In the genomic region with DNA sequence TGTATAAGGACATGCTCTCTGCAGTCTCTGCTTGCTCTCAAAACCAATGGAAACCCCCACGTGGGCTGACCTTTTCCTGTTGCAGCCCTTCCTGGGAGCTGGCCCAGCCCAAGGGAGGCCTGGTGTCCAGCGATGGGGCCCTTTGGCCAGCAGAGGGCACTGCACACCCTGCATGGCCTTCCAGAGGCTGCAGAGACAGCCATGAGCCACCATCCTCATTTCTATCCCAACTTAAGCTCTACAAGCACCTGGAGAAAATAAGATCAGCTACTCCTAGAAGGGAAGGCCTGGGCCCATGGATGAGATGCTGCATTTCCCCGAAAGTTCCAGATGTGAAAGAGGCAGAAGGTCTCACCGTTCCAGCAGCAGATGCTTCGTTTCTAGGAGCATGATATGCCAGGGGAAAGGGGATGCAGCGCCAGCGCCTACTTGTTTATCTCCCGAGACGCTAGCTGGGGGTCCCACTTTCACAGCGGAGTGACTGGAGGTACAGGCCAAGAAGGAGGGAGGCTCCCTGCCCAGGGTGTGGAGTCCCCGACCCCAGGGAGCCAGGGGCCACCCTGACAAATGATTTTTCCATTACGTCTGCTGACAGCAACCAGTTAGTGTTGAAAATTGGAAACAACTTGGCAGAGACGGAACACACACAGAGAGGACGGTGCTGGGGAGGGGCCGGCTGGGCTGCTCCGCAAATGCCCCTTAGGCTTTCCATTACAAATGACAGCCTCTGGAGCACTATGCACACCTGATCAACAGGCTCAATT, we compare ENCODE assay signal across 8 cellular contexts.
DNase-seq lines count a peak whose midpoint lies in the region; ATAC-seq and TF ChIP-seq lines count a peak whose summit lies in the region.

No MANE protein-coding gene starts in this region.

- peak overlapping the region in 1 of 2 donors; percentile 15 for H3K27ac ChIP-seq in lung (ENCODE audit: low read depth in 1 of 2, low read length in 1 of 2)

- peak; percentile 94 for ATAC-seq in GM18511 (IDR thresholded peaks at IDR 0.05; ENCODE audit: unreplicated experiment)
- peak; percentile 88 for ATAC-seq in HG03039 (IDR thresholded peaks at IDR 0.05; ENCODE audit: unreplicated experiment)
- peak; percentile 92 for ATAC-seq in lung (ENCODE audit: insufficient read depth, low FRiP score)

- no peak overlapping the region for H3K4me3 ChIP-seq in lung

- TF ChIP-seq CTCF in lung (IDR thresholded peaks at IDR 0.05; ENCODE audit: control extremely low read depth, extremely low read depth), result peak; percentile 82

- H3K4me1 ChIP-seq in lung (ENCODE audit: control insufficient read depth in 2 of 2, insufficient read depth in 2 of 2, low read length in 2 of 2), result peaks cover 13 to 27% of the 10 kb centered on the region in 2 donors

- H3K9me3 ChIP-seq in lung (ENCODE audit: control insufficient read depth in 2 of 2, insufficient read depth in 1 of 2, low read length in 1 of 2), result no peaks in the 10 kb centered on the region

- DNase-seq in AG08395 (ENCODE audit: low spot score), result peak; percentile 91
- peak; percentile 22 to 56 for DNase-seq in NCI-H446 (lab: John Stamatoyannopoulos, UW)
- peak; percentile 15 to 42 for DNase-seq in activated CD4-positive, alpha-beta T cell treated with anti-CD3 and anti-CD28 coated beads for 4 hours
- peak; percentile 74 for DNase-seq in dedifferentiated amniotic fluid mesenchymal stem cell (ENCODE audit: extremely low spot score)
- peak; percentile 86 for DNase-seq in lung (ENCODE audit: low spot score)
- peak; percentile 20 for DNase-seq in stimulated activated CD8-positive, alpha-beta memory T cell treated with anti-CD3 and anti-CD28 coated beads, Interleukin-12 subunit alpha, Interleukin-12 subunit beta, amount 100 ng/mL, for 4 hours (ENCODE audit: low read depth)

- WGBS in lung, 2 donors, result 50 to 72% methylated on average over 16 of the region's 16 CpGs

- no peaks in the 10 kb centered on the region for H3K27me3 ChIP-seq in lung (ENCODE audit: control insufficient read depth, insufficient read depth)

- no peaks in the 10 kb centered on the region for H3K36me3 ChIP-seq in lung (ENCODE audit: control insufficient read depth in 2 of 2, insufficient read depth in 2 of 2, low read length in 2 of 2)

Comparison
In these comparisons a context has a peak if more than half of its experiments do, and no peak if none do; other contexts are left out.
1. DNase-seq: peak in every context shown above with its lines; median percentile 91 in AG08395; 86 in lung; 74 in dedifferentiated amniotic fluid mesenchymal stem cell; 39 in NCI-H446; 28 in activated CD4-positive, alpha-beta T cell treated with anti-CD3 and anti-CD28 coated beads for 4 hours; 20 in stimulated activated CD8-positive, alpha-beta memory T cell treated with anti-CD3 and anti-CD28 coated beads, Interleukin-12 subunit alpha, Interleukin-12 subunit beta, amount 100 ng/mL, for 4 hours.